In the genomic region with DNA sequence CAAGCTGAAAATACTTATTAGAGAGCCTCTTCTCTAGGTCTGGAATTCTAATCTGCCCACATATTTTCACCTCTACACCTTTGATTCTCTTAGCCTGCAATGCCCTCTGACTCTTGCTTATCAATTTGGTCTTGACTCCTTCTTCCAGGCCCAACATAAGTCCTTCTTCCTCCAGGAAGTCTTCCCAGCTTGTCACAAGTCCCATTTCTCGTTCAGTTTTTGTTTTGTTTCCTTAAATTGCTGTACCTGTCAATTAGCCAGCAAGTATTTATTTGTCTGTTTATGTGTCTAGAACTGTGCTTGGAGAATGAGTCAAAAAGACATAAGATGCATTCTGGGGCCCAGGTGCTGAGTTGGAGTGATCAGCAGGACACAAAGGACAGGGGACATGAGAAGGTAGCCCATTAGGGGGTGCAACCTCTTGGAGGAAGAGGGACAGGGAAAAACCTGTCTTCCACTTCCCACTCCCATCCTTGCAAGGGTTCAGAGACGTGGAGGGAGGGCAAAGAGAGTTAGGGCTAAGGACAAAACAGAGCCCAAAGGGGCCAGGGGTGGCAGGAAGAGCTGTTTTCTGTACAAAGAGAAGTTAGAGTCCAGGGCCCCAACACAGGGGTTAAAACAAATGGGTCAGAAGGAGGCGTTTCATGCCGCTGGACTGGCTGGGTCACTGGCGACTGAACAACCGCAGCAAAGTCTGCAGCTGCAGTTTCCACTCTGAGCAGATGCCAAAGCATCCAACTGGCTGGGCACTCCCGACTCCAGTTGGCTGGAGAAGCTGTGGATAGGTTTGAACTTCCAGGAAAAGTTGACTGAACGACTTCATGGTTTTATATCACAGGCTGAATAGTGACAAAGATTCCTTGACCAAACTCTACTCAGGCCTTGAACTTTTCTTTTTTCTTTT, we compare ENCODE assay signal across 27 cellular contexts. TPM values are rescaled to one million over a fixed set of nuclear protein-coding genes. Genes with fewer than 3 reads are reported as not detected.
DNase-seq lines count a peak whose midpoint lies in the region; ATAC-seq and TF ChIP-seq lines count a peak whose summit lies in the region.
"Had no signal": no experiment of that assay in that cellular context is flagged by ENCODE, and none has a peak within 500 bp of the region (broad histone marks: within the 10 kb centered on the region; RNA-seq: fewer than 3 reads in every experiment).

No MANE protein-coding gene starts in this region.

- CTCF ChIA-PET in mammary epithelial cell (lab: Charles Lee; ENCODE audit: low non-redundant PET), result no interaction called here
- CTCF ChIA-PET in activated naive CD4-positive, alpha-beta T cell treated with anti-CD3 and anti-CD28 coated beads for 36 hours (lab: Charles Lee), result interaction anchor here (0.7 kb wide), 1 partner anchor 203 kb away, joined by 3 read pairs; no protein-coding TSS in a partner anchor

- no peaks in the 10 kb centered on the region for H3K36me3 Mint-ChIP-seq in activated naive CD4-positive, alpha-beta T cell treated with anti-CD3 and anti-CD28 coated beads for 36 hours (ENCODE audit: low read depth)
- H3K36me3 Mint-ChIP-seq: activated naive CD8-positive, alpha-beta T cell treated with anti-CD3 and anti-CD28 coated beads for 36 hours; natural killer cell had no signal

- H3K36me3 ChIP-seq in mammary epithelial cell (ENCODE audit: insufficient read depth, low read length) (no peaks in the 10 kb centered on the region), breast epithelium (no peaks in the 10 kb centered on the region), osteoblast (ENCODE audit: insufficient read depth, low read length) (no peaks in the 10 kb centered on the region)
- H3K36me3 ChIP-seq: BE2C, esophagus muscularis mucosa, pancreas, sigmoid colon had no signal

- H4K20me1 ChIP-seq in mammary epithelial cell (ENCODE audit: insufficient read depth, low read length) (no peaks in the 10 kb centered on the region), osteoblast (ENCODE audit: insufficient read depth, low read length) (no peaks in the 10 kb centered on the region)

- H3K9ac ChIP-seq in mammary epithelial cell (ENCODE audit: insufficient read depth, low read length), result no peak overlapping the region

- TF ChIP-seq CTCF in mammary epithelial cell (conservative IDR thresholded peaks at IDR 0.05 in 1 of 2, IDR thresholded peaks at IDR 0.05 in 1 of 2; ENCODE audit: extremely low read depth in 1 of 2, insufficient read depth in 1 of 2, low read depth in 1 of 2, low read length in 2 of 2) (no peak), breast epithelium (IDR thresholded peaks at IDR 0.05) (no peak), osteoblast (IDR thresholded peaks at IDR 0.05; ENCODE audit: extremely low read depth, low read depth, low read length) (no peak)

- no peak overlapping the region for H3K4me3 Mint-ChIP-seq in activated naive CD4-positive, alpha-beta T cell treated with anti-CD3 and anti-CD28 coated beads for 36 hours
- H3K4me3 Mint-ChIP-seq: activated CD4-positive, alpha-beta T cell treated with anti-CD3 and anti-CD28 coated beads, Interleukin-2, amount 10 ng/mL, durations not matched to agents 7 days and 5 days; activated naive CD8-positive, alpha-beta T cell treated with anti-CD3 and anti-CD28 coated beads for 36 hours; natural killer cell had no signal

- no TSS peak for BruUV-seq in mammary epithelial cell (replicated peaks; lab: Mats Ljungman, UMichigan)

- no peaks in the 10 kb centered on the region for H3K27me3 ChIP-seq in mammary epithelial cell (ENCODE audit: insufficient read depth, low read length)
- H3K27me3 ChIP-seq in breast epithelium, result no peaks in the 10 kb centered on the region
- no peaks in the 10 kb centered on the region for H3K27me3 ChIP-seq in osteoblast (ENCODE audit: insufficient read depth, low read length)
- H3K27me3 ChIP-seq: BE2C, esophagus muscularis mucosa, pancreas, sigmoid colon had no signal

- H3K4me3 ChIP-seq in mammary epithelial cell (replicated peaks in 1 of 3; ENCODE audit: insufficient read depth in 1 of 3, low read depth in 2 of 3, low read length in 3 of 3), result no peak overlapping the region
- H3K4me3 ChIP-seq in breast epithelium, result no peak overlapping the region
- H3K4me3 ChIP-seq in osteoblast (ENCODE audit: insufficient read depth, low read length), result no peak overlapping the region
- H3K4me3 ChIP-seq: esophagus muscularis mucosa, pancreas, sigmoid colon had no signal

- no peaks in the 10 kb centered on the region for H3K27me3 Mint-ChIP-seq in activated naive CD4-positive, alpha-beta T cell treated with anti-CD3 and anti-CD28 coated beads for 36 hours (ENCODE audit: low read depth)
- H3K27me3 Mint-ChIP-seq: activated CD4-positive, alpha-beta T cell treated with anti-CD3 and anti-CD28 coated beads, Interleukin-2, amount 10 ng/mL, durations not matched to agents 7 days and 5 days; activated naive CD8-positive, alpha-beta T cell treated with anti-CD3 and anti-CD28 coated beads for 36 hours had no signal

- TF ChIP-seq POLR2A in breast epithelium (IDR thresholded peaks at IDR 0.05), result no peak

- no peak overlapping the region for H3K27ac Mint-ChIP-seq in activated naive CD4-positive, alpha-beta T cell treated with anti-CD3 and anti-CD28 coated beads for 36 hours
- H3K27ac Mint-ChIP-seq: activated CD4-positive, alpha-beta T cell treated with anti-CD3 and anti-CD28 coated beads, Interleukin-2, amount 10 ng/mL, durations not matched to agents 7 days and 5 days; activated naive CD8-positive, alpha-beta T cell treated with anti-CD3 and anti-CD28 coated beads for 36 hours; natural killer cell had no signal

- peaks cover 2% of the 10 kb centered on the region for H3K4me1 Mint-ChIP-seq in activated naive CD4-positive, alpha-beta T cell treated with anti-CD3 and anti-CD28 coated beads for 36 hours (ENCODE audit: low read depth)
- H3K4me1 Mint-ChIP-seq: natural killer cell had no signal

- H3K4me1 ChIP-seq in mammary epithelial cell (ENCODE audit: insufficient read depth, low read length) (no peaks in the 10 kb centered on the region), breast epithelium (no peaks in the 10 kb centered on the region), osteoblast (ENCODE audit: insufficient read depth, low read length) (peaks cover 7% of the 10 kb centered on the region)
- H3K4me1 ChIP-seq: BE2C had no signal

- H3K9me3 ChIP-seq in mammary epithelial cell (replicated peaks; ENCODE audit: insufficient read depth, low read length) (no peaks in the 10 kb centered on the region), breast epithelium (no peaks in the 10 kb centered on the region), osteoblast (ENCODE audit: low read depth, low read length) (no peaks in the 10 kb centered on the region)
- H3K9me3 ChIP-seq: BE2C, esophagus muscularis mucosa, pancreas, sigmoid colon had no signal

- dilution Hi-C loops in mammary epithelial cell (cut with HindIII; ENCODE audit: low sequenced_read_pairs), result no loop called here

- WGBS in mammary epithelial cell (ENCODE audit: low coverage, missing lambda C conversion rate), result 39% methylated on average over 7 of the region's 8 CpGs

- in situ Hi-C loops in mammary epithelial cell (cut with MboI; ENCODE audit: low sequenced_read_pairs in 2 of 2) (no loop called here), G401 (cut with HindIII; ENCODE audit: low sequenced_read_pairs) (no loop called here)

- intact Hi-C loops in mammary epithelial cell (cut with micrococcal nuclease), result no loop called here
- intact Hi-C loops in breast epithelium (cut with DNase I; ENCODE audit: low total_unique reads), result no loop called here
- intact Hi-C loops in activated naive CD4-positive, alpha-beta T cell treated with anti-CD3 and anti-CD28 coated beads for 36 hours (cut with micrococcal nuclease), result no loop called here

- no peak for ATAC-seq in GM19328 (IDR thresholded peaks at IDR 0.05; ENCODE audit: unreplicated experiment)
- ATAC-seq: HepG2, natural killer cell, pancreas had no signal

- no peaks in the 10 kb centered on the region for H3K79me2 ChIP-seq in mammary epithelial cell (ENCODE audit: insufficient read depth, low read length)
- no peaks in the 10 kb centered on the region for H3K79me2 ChIP-seq in osteoblast (ENCODE audit: insufficient read depth, low read length)

- no peak overlapping the region for H3K27ac ChIP-seq in mammary epithelial cell (ENCODE audit: insufficient read depth, low read depth, low read length)
- H3K27ac ChIP-seq in breast epithelium, result no peak overlapping the region
- no peak overlapping the region for H3K27ac ChIP-seq in osteoblast (ENCODE audit: low read depth, low read length)
- H3K27ac ChIP-seq: esophagus muscularis mucosa, HL-60, pancreas, sigmoid colon had no signal

- no peak overlapping the region for H3K4me2 ChIP-seq in mammary epithelial cell (ENCODE audit: insufficient read depth, low read depth, low read length)
- H3K4me2 ChIP-seq in osteoblast (ENCODE audit: insufficient read depth, low read length), result no peak overlapping the region

- no peak for DNase-seq in mammary epithelial cell
- no peak for DNase-seq in breast epithelium (ENCODE audit: low spot score in 2 of 2)
- peak; percentile 22 for DNase-seq in fibroblast of gingiva (ENCODE audit: low read depth)
- DNase-seq in osteoblast (ENCODE audit: insufficient read length, low spot score, missing footprints), result no peak
- DNase-seq in G401 (ENCODE audit: low spot score), result no peak
- no peak for DNase-seq in activated naive CD4-positive, alpha-beta T cell treated with anti-CD3 and anti-CD28 coated beads for 36 hours
- DNase-seq in activated gamma-delta T cell (lab: John Stamatoyannopoulos, UW), result no peak
- DNase-seq: activated CD4-positive, alpha-beta T cell treated with anti-CD3 and anti-CD28 coated beads, Interleukin-2, amount 10 ng/mL, durations not matched to agents 7 days and 5 days; activated naive CD8-positive, alpha-beta T cell treated with anti-CD3 and anti-CD28 coated beads for 36 hours; BE2C; COR-L47; DMS79; mesendoderm; natural killer cell; NCI-H1417; NCI-H2107; NCI-H510A treated with DMSO at 0.1 percent for 48 hours; pancreas; sigmoid colon had no signal

- no peaks in the 10 kb centered on the region for H3K9me3 Mint-ChIP-seq in activated naive CD4-positive, alpha-beta T cell treated with anti-CD3 and anti-CD28 coated beads for 36 hours
- H3K9me3 Mint-ChIP-seq: activated CD4-positive, alpha-beta T cell treated with anti-CD3 and anti-CD28 coated beads, Interleukin-2, amount 10 ng/mL, durations not matched to agents 7 days and 5 days; activated naive CD8-positive, alpha-beta T cell treated with anti-CD3 and anti-CD28 coated beads for 36 hours; natural killer cell had no signal

- H2AFZ ChIP-seq in mammary epithelial cell (ENCODE audit: low read depth, low read length) (peak overlapping the region; percentile 21), osteoblast (ENCODE audit: low read length) (peak overlapping the region; percentile 4)

RNA-seq across cellular contexts. Expression of gene CNR2, which starts 10.7 kb away (rescaled TPM):
- total RNA-seq in mammary epithelial cell (not detected), breast epithelium (under 1 TPM in 1 of 3 donors, not detected in 2; under 0.01 TPM), osteoblast (not detected in 2 replicates)
- polyA plus RNA-seq in mammary epithelial cell, result not detected
- not detected for polyA minus RNA-seq in mammary epithelial cell
- total RNA-seq in G401 (2014; rRNA removed; shearing (Covaris generic)), result not detected in 2 replicates
- not detected for total RNA-seq in activated naive CD4-positive, alpha-beta T cell treated with anti-CD3 and anti-CD28 coated beads for 36 hours
- total RNA-seq: cerebellum, H1, HepG2, kidney epithelial cell, pancreas, sigmoid colon, SK-MEL-5 had no signal
- polyA plus RNA-seq: H1, HepG2, pancreas had no signal

RNA-seq across cellular contexts. Expression of gene PNRC2, which starts 35.8 kb away (rescaled TPM):
- total RNA-seq in mammary epithelial cell (10 to 100 TPM; 83.4 to 87.5 TPM), breast epithelium (100 to 1,000 TPM; 126 to 163 (median 134) TPM), osteoblast (66.3 and 74.9 TPM in 2 replicates)
- 70.8 TPM for polyA plus RNA-seq in mammary epithelial cell
- 38.7 TPM for polyA minus RNA-seq in mammary epithelial cell
- 115 and 174 TPM in 2 replicates for total RNA-seq in G401 (2014; rRNA removed; shearing (Covaris generic))
- 100 to 1,000 TPM; 178 to 209 TPM for total RNA-seq in activated naive CD4-positive, alpha-beta T cell treated with anti-CD3 and anti-CD28 coated beads for 36 hours

RNA-seq across cellular contexts. Expression of gene FUCA1, which starts 55.8 kb away (rescaled TPM):
- 1 to 10 TPM; 3.3 to 9.9 TPM for total RNA-seq in mammary epithelial cell
- polyA plus RNA-seq in mammary epithelial cell, result 4.8 TPM
- polyA minus RNA-seq in mammary epithelial cell, result 0.78 TPM
- 10 to 100 TPM; 26.9 to 45.3 (median 44.2) TPM for total RNA-seq in breast epithelium
- total RNA-seq in osteoblast, result 31.2 and 34.7 TPM in 2 replicates
- total RNA-seq in G401 (2014; rRNA removed; shearing (Covaris generic)), result 79.4 and 84.1 TPM in 2 replicates
- 1 to 10 TPM; 4.9 to 5.2 TPM for total RNA-seq in activated naive CD4-positive, alpha-beta T cell treated with anti-CD3 and anti-CD28 coated beads for 36 hours

RNA-seq across cellular contexts. Expression of gene SRSF10, which starts 56.3 kb away (rescaled TPM):
- total RNA-seq in mammary epithelial cell (10 to 100 TPM; 64.2 to 94.7 TPM), breast epithelium (100 to 1,000 TPM in 2 of 3 donors, 10 to 100 TPM in 1; 99.4 to 156 (median 116) TPM), osteoblast (80.7 and 81.1 TPM in 2 replicates)
- 75.7 TPM for polyA plus RNA-seq in mammary epithelial cell
- 139 TPM for polyA minus RNA-seq in mammary epithelial cell
- total RNA-seq in G401 (2014; rRNA removed; shearing (Covaris generic)), result 49.6 and 63.2 TPM in 2 replicates
- 100 to 1,000 TPM; 169 to 178 TPM for total RNA-seq in activated naive CD4-positive, alpha-beta T cell treated with anti-CD3 and anti-CD28 coated beads for 36 hours
